12 cellular contexts compared by ENCODE assay signal in the genomic region with DNA sequence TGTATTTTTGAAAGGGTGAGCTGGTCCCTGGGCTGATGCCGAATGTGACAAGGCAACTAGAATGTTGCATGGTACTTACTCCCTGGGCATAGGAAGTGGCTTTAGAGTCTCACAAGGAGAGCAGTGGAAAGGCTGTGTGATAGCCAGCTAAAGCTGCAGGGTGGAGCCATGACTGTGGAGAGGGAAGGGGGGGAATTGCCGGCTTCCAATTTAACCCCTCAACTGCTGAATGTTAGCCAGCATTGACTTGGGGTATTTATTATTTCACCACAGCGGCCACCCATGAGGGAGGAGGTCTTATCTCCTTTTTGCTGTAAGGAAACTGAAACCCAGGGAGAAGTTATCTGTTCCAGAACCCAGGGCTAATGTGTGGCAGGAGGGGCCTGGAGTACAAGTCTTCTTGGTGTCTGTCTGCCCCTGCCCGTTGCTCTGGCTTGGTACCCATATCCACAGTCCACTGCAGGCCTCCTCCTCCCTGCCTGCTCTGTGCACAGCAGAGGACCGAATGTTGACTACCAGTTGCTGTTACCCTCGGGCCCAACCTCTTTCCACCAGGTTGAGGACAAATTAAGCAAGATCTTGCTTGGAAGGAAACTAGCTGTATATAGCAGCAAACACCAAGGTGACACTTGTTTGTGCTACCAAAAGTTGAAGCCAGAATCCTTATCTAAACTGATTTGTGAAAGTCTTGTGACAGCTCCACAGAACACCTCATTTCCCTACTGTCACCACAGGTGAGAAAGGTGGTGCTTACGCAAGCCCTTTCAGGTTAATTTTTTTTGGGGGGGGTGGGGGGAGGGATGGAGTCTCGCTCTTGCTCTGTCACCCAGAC. TPM values are rescaled to one million over a fixed set of nuclear protein-coding genes. Genes with fewer than 3 reads are reported as not detected.
DNase-seq lines count a peak whose midpoint lies in the region; ATAC-seq, FAIRE-seq and TF ChIP-seq lines count a peak whose summit lies in the region.
"Had no signal": no experiment of that assay in that cellular context is flagged by ENCODE, and none has a peak within 500 bp of the region (broad histone marks: within the 10 kb centered on the region; RNA-seq: fewer than 3 reads in every experiment).

No MANE protein-coding gene starts in this region.

- H4K5ac ChIP-seq in H1 (ENCODE audit: insufficient read length, low read depth, low read length): no peak overlapping the region

- no peak for FAIRE-seq in H1 (lab: Jason Lieb, UNC)
- FAIRE-seq in pancreas (lab: Jason Lieb, UNC): no peak
- FAIRE-seq: G401.6 had no signal

- no peak overlapping the region for H3K14ac ChIP-seq in H1 (ENCODE audit: insufficient read length)

- no peaks in the 10 kb centered on the region for H3K27me3 ChIP-seq in heart left ventricle
- H3K27me3 ChIP-seq in H1 (replicated peaks in 1 of 4; ENCODE audit: control insufficient read depth in 3 of 4, extremely low read depth in 1 of 4, insufficient read depth in 3 of 4, low read length in 3 of 4): no peaks in the 10 kb centered on the region; a peak in 2 of 7 replicates
- H3K27me3 ChIP-seq in upper lobe of left lung: no peaks in the 10 kb centered on the region
- no peaks in the 10 kb centered on the region for H3K27me3 ChIP-seq in pancreas

- H2BK120ac ChIP-seq in H1 (replicated peaks; ENCODE audit: low read depth, low read length): no peak overlapping the region

- TF ChIP-seq EP300 in H1 (IDR thresholded peaks at IDR 0.05; ENCODE audit: borderline replicate concordance in 1 of 2, low read depth in 2 of 2, low read length in 2 of 2) (no peak), upper lobe of left lung (IDR thresholded peaks at IDR 0.05) (no peak)

- CTCF ChIA-PET in H1 (lab: Charles Lee; ENCODE audit: partially characterized antibody): interaction anchor here (0.9 to 1.6 kb wide), 2 partner anchors 50 to 54 kb away, joined by 3 read pairs; no protein-coding TSS in a partner anchor

- H3K36me3 ChIP-seq in heart left ventricle: no peaks in the 10 kb centered on the region
- no peaks in the 10 kb centered on the region for H3K36me3 ChIP-seq in H1 (ENCODE audit: control insufficient read depth in 2 of 4, insufficient read depth in 4 of 4, low read length in 3 of 4)
- no peaks in the 10 kb centered on the region for H3K36me3 ChIP-seq in upper lobe of left lung
- no peaks in the 10 kb centered on the region for H3K36me3 ChIP-seq in pancreas

- peaks cover 2 to 6% of the 10 kb centered on the region in 2 experiments for H4K20me1 ChIP-seq in H1 (replicated peaks in 1 of 2; ENCODE audit: control insufficient read depth in 1 of 2, insufficient read depth in 2 of 2, low read length in 2 of 2)

- TF ChIP-seq CTCF in heart left ventricle (IDR thresholded peaks at IDR 0.05) (no peak), H1 (IDR thresholded peaks at IDR 0.05; ENCODE audit: control extremely low read depth in 1 of 3, insufficient read depth in 1 of 3, low read depth in 1 of 3, low read length in 3 of 3) (no peak), nephron progenitor cell (IDR thresholded peaks at IDR 0.05) (no peak), upper lobe of left lung (IDR thresholded peaks at IDR 0.05) (no peak), pancreas (IDR thresholded peaks at IDR 0.05) (no peak)

- H3K9me3 Mint-ChIP-seq in nephron progenitor cell: no peaks in the 10 kb centered on the region

- peaks cover 3% of the 10 kb centered on the region for H3K27me3 Mint-ChIP-seq in nephron progenitor cell (ENCODE audit: low read depth, poor library complexity)

- H3K27ac Mint-ChIP-seq in nephron progenitor cell: no peak overlapping the region

- H3K4ac ChIP-seq in H1 (replicated peaks; ENCODE audit: insufficient read length, low read depth, low read length): peak overlapping the region; percentile 58

- DNase-seq in heart left ventricle: peak in 3 of 5 donors; percentile 27 to 51 (median 45)
- no peak for DNase-seq in Right ventricle myocardium inferior (ENCODE audit: missing footprints)
- no peak for DNase-seq in H1 (ENCODE audit: low read depth in 1 of 2, low spot score in 2 of 2)
- DNase-seq in nephron progenitor cell: no peak
- no peak for DNase-seq in upper lobe of left lung
- no peak for DNase-seq in pancreas
- DNase-seq: NCI-H2081, SHP77 had no signal

- no peak overlapping the region for H2BK15ac ChIP-seq in H1 (ENCODE audit: low read length)

- no peak overlapping the region for H3K56ac ChIP-seq in H1 (replicated peaks; ENCODE audit: insufficient read length, low read depth, low read length)

- H2BK12ac ChIP-seq in H1 (ENCODE audit: low read depth, low read length): 0 out of 2 replicates have a peak overlapping the region, but pooled peaks have one; percentile 22

- peak overlapping the region in 4 of 12 donors; percentile 2 to 10 (median 6) for H3K4me3 ChIP-seq in heart left ventricle
- H3K4me3 ChIP-seq in H1 (ENCODE audit: extremely low read depth in 1 of 4, insufficient read depth in 2 of 4, low read depth in 3 of 4, low read length in 4 of 4): no peak overlapping the region
- no peak overlapping the region for H3K4me3 ChIP-seq in upper lobe of left lung
- H3K4me3 ChIP-seq in pancreas: no peak overlapping the region

- H3K79me2 ChIP-seq in H1 (ENCODE audit: control insufficient read depth in 1 of 2, insufficient read depth in 2 of 2, low read length in 2 of 2): no peaks in the 10 kb centered on the region

- H3K4me1 ChIP-seq in heart left ventricle (peaks cover 29 to 100% (median 90%) of the 10 kb centered on the region in 12 donors), H1 (replicated peaks in 1 of 4; ENCODE audit: control insufficient read depth in 3 of 4, insufficient read depth in 4 of 4, low read length in 3 of 4) (peaks cover 14 to 27% (median 24%) of the 10 kb centered on the region in 4 experiments), upper lobe of left lung (peaks cover 77 to 95% (median 88%) of the 10 kb centered on the region in 4 donors), pancreas (peaks cover 4 to 47% (median 7%) of the 10 kb centered on the region in 3 donors)

- ATAC-seq in heart left ventricle (peak in 1 of 4 donors; percentile 29), Right ventricle myocardium inferior (no peak), upper lobe of left lung (ENCODE audit: low FRiP score in 2 of 2) (no peak), HG02678 (IDR thresholded peaks at IDR 0.05; ENCODE audit: unreplicated experiment) (no peak), HG03025 (IDR thresholded peaks at IDR 0.05; ENCODE audit: low FRiP score, unreplicated experiment) (no peak), pancreas (no peak)

- H4K8ac ChIP-seq in H1 (ENCODE audit: extremely low read depth, insufficient read depth, low read length): no peak overlapping the region

- no peak overlapping the region for H2AFZ ChIP-seq in H1 (ENCODE audit: low read length)

- H3K36me3 Mint-ChIP-seq in nephron progenitor cell (ENCODE audit: low read depth): no peaks in the 10 kb centered on the region

- H2BK5ac ChIP-seq in H1 (ENCODE audit: low read depth, low read length): 0 out of 2 replicates have a peak overlapping the region, but pooled peaks have one; percentile 30

- H2BK20ac ChIP-seq in H1 (ENCODE audit: low read length): no peak overlapping the region

- H3K9me3 ChIP-seq in heart left ventricle: no peaks in the 10 kb centered on the region
- no peaks in the 10 kb centered on the region for H3K9me3 ChIP-seq in H1 (ENCODE audit: insufficient read depth in 2 of 2, low read depth in 1 of 2, low read length in 1 of 2)
- no peaks in the 10 kb centered on the region for H3K9me3 ChIP-seq in upper lobe of left lung
- no peaks in the 10 kb centered on the region for H3K9me3 ChIP-seq in pancreas

- no peak overlapping the region for H3K23ac ChIP-seq in H1 (ENCODE audit: insufficient read length)

- H3K4me3 Mint-ChIP-seq in nephron progenitor cell: peak overlapping the region; percentile 11

- TF ChIP-seq POLR2A in heart left ventricle (IDR thresholded peaks at IDR 0.05) (no peak), H1 (IDR thresholded peaks at IDR 0.05; ENCODE audit: control extremely low read depth in 1 of 2, low read depth in 2 of 2, low read length in 2 of 2) (no peak), upper lobe of left lung (IDR thresholded peaks at IDR 0.05) (no peak)

- 26 to 35% (median 33%) methylated on average over 8 of the region's 8 CpGs for WGBS in heart left ventricle, 4 donors
- 58% methylated on average over 7 of the region's 8 CpGs; no CpG with 5 or more reads in 1 of the 2 experiments for WGBS in H1 (ENCODE audit: extremely low coverage in 1 of 2, insufficient coverage in 1 of 2, insufficient read length in 1 of 2, insufficient replicate concordance in 2 of 2, low coverage in 1 of 2, low lambda C conversion rate in 2 of 2, missing lambda C conversion rate in 1 of 2), 2 experiments
- 27 to 35% methylated on average over 5 to 8 of the region's 8 CpGs for WGBS in upper lobe of left lung, 2 donors
- 60 to 68% methylated on average over 8 of the region's 8 CpGs for WGBS in pancreas, 2 donors

- H3K4me1 Mint-ChIP-seq in nephron progenitor cell: peaks cover 86% of the 10 kb centered on the region

- H3K18ac ChIP-seq in H1 (ENCODE audit: extremely low read depth, low read length): peak overlapping the region; percentile 7; the same call in 1 of the 2 replicates

- H4K91ac ChIP-seq in H1 (replicated peaks; ENCODE audit: insufficient read length, low read length): peak overlapping the region; percentile 79

- intact Hi-C loops in heart left ventricle (cut with DNase I) (loop anchor here in 1 of 10 donors (10.0 kb wide), 1 partner anchor 137 kb away; a partner anchor contains a TSS), Right ventricle myocardium inferior (cut with DNase I) (no loop called here), pancreas (cut with DNase I) (no loop called here)

- H3K4me2 ChIP-seq in H1 (ENCODE audit: insufficient read depth in 1 of 2, low read depth in 2 of 2, low read length in 2 of 2): 0 out of 4 replicates have a peak overlapping the region, but pooled peaks of 1 of the 2 experiments have one; percentile 1

- H3K23me2 ChIP-seq in H1 (ENCODE audit: low read depth, low read length): no peaks in the 10 kb centered on the region

- no peak overlapping the region for H3K9ac ChIP-seq in H1 (replicated peaks in 1 of 4; ENCODE audit: extremely low read depth in 1 of 4, low read depth in 3 of 4, low read length in 3 of 4)

- TF ChIP-seq RAD21 in H1 (IDR thresholded peaks at IDR 0.05 in 1 of 2, conservative IDR thresholded peaks at IDR 0.05 in 1 of 2; ENCODE audit: low read depth in 2 of 2, low read length in 2 of 2): no peak

- POLR2A ChIA-PET in H1 (lab: Charles Lee; ENCODE audit: partially characterized antibody): interaction anchor here (0.6 to 1.0 kb wide), 4 partner anchors 19 to 35 kb away, joined by 3 to 4 read pairs (median 3); no protein-coding TSS in a partner anchor

- peaks cover 6% of the 10 kb centered on the region for H3K79me1 ChIP-seq in H1 (ENCODE audit: low read depth, low read length)

- no peak overlapping the region for H2AK5ac ChIP-seq in H1 (ENCODE audit: low read depth, low read length)

- H3K27ac ChIP-seq in heart left ventricle (peak overlapping the region; percentile 67 to 99 (median 94)), H1 (ENCODE audit: low read depth, low read length) (no peak overlapping the region), upper lobe of left lung (peak overlapping the region; percentile 78 to 89 (median 86)), pancreas (peak overlapping the region in 2 of 4 donors; percentile 60 to 73)
- H3K27ac ChIP-seq: HL-60 had no signal

RNA-seq across cellular contexts. Expression of a gene that starts 37.6 kb away (rescaled TPM):
- total RNA-seq in heart left ventricle (10 to 100 TPM; 18.5 to 75.1 (median 27.6) TPM), Right ventricle myocardium inferior (25.9 TPM), upper lobe of left lung (10 to 100 TPM; 41.7 to 76.6 (median 54.7) TPM), pancreas (10 to 100 TPM in 5 of 6 donors, 1 to 10 TPM in 1; 9.0 to 27.3 (median 12.1) TPM)
- polyA plus RNA-seq in heart left ventricle (10 to 100 TPM; 10.7 to 28.5 TPM), H1 (2011; rRNA removed) (29.9 and 37.0 TPM in 2 replicates), pancreas (10 to 100 TPM; 10.5 to 11.0 TPM)
- total RNA-seq in H1 (2021; fragmentation: NEBNext Ultra II Directional; extraction: Animal tissue kit (Norgen Biotek cat#: 25700)): 26.2 and 26.6 TPM in 2 replicates
- polyA plus RNA-seq in H1 (2011; cell fraction: cytosol; rRNA removed): 24.6 TPM
- 27.2 TPM for polyA plus RNA-seq in H1 (2011; cell fraction: nucleus; rRNA removed)
- polyA plus RNA-seq in H1 (2012, experiment 1 of 2): 14.7 to 20.7 TPM (median 20.2 TPM) in 4 replicates
- polyA plus RNA-seq in H1 (2012, experiment 2 of 2): 19.6 TPM
- 24.7 TPM for polyA plus RNA-seq in H1 (2013, experiment 1 of 2)
- 25.2 TPM for polyA plus RNA-seq in H1 (2013, experiment 2 of 2)
- 33.2 and 39.3 TPM in 2 replicates for polyA minus RNA-seq in H1 (2011; rRNA and poly(A)+ RNA removed)
- polyA minus RNA-seq in H1 (2011; cell fraction: cytosol; rRNA and poly(A)+ RNA removed): 23.0 TPM
- 16.1 TPM for polyA minus RNA-seq in H1 (2011; cell fraction: nucleus; rRNA and poly(A)+ RNA removed)

RNA-seq across cellular contexts. Expression of a gene that starts 55.9 kb away (rescaled TPM):
- total RNA-seq in heart left ventricle: under 1 TPM in 1 of 9 donors, not detected in 8; 0.25 TPM
- not detected for polyA plus RNA-seq in heart left ventricle
- total RNA-seq in Right ventricle myocardium inferior: not detected
- total RNA-seq in H1 (2021; fragmentation: NEBNext Ultra II Directional; extraction: Animal tissue kit (Norgen Biotek cat#: 25700)): not detected in 2 replicates
- not detected in 2 replicates for polyA plus RNA-seq in H1 (2011; rRNA removed)
- not detected for polyA plus RNA-seq in H1 (2011; cell fraction: cytosol; rRNA removed)
- not detected for polyA plus RNA-seq in H1 (2011; cell fraction: nucleus; rRNA removed)
- not detected in 4 replicates for polyA plus RNA-seq in H1 (2012, experiment 1 of 2)
- polyA plus RNA-seq in H1 (2012, experiment 2 of 2): not detected
- not detected for polyA plus RNA-seq in H1 (2013, experiment 1 of 2)
- polyA plus RNA-seq in H1 (2013, experiment 2 of 2): not detected
- polyA minus RNA-seq in H1 (2011; rRNA and poly(A)+ RNA removed): not detected in 2 replicates
- not detected for polyA minus RNA-seq in H1 (2011; cell fraction: cytosol; rRNA and poly(A)+ RNA removed)
- not detected for polyA minus RNA-seq in H1 (2011; cell fraction: nucleus; rRNA and poly(A)+ RNA removed)
- 1 to 10 TPM in 5 of 6 donors, not detected in 1; 1.2 to 6.3 (median 2.1) TPM for total RNA-seq in upper lobe of left lung
- total RNA-seq in pancreas: 1 to 10 TPM in 1 of 6 donors, under 1 TPM in 4, not detected in 1; 0.12 to 6.4 (median 0.38) TPM
- polyA plus RNA-seq in pancreas: under 1 TPM; 0.11 to 0.35 TPM

Comparison
In these comparisons a context has a peak if more than half of its experiments do, and no peak if none do; other contexts are left out.
1. DNase-seq: peak in heart left ventricle (3 of 5); none in Right ventricle myocardium inferior (single experiment), H1 (0 of 2), nephron progenitor cell (single experiment), upper lobe of left lung (0 of 2) and pancreas (0 of 6).